In genomic region chr14:50831704-50832130, GRCh38 we compare ENCODE assay signal across 1 cellular context.
TF ChIP-seq lines count a peak whose summit lies in the region.

No MANE protein-coding gene starts in this region.

TF ChIP-seq in HCT116, 20 proteins besides CTCF, POLR2A, EP300 and RAD21 (continued from another document):
- TF ChIP-seq MAX (IDR thresholded peaks at IDR 0.05): no peak
- no peak for TF ChIP-seq FOSL1 (IDR thresholded peaks at IDR 0.05; ENCODE audit: low read depth)
- TF ChIP-seq ZNF274 (IDR thresholded peaks at IDR 0.05; ENCODE audit: low read depth, low read length): no peak
- no peak for TF ChIP-seq JUND (IDR thresholded peaks at IDR 0.05)
- no peak for TF ChIP-seq SIN3A (IDR thresholded peaks at IDR 0.05; ENCODE audit: low read depth)
